ENCODE assay signal across 8 cellular contexts in the genomic region with DNA sequence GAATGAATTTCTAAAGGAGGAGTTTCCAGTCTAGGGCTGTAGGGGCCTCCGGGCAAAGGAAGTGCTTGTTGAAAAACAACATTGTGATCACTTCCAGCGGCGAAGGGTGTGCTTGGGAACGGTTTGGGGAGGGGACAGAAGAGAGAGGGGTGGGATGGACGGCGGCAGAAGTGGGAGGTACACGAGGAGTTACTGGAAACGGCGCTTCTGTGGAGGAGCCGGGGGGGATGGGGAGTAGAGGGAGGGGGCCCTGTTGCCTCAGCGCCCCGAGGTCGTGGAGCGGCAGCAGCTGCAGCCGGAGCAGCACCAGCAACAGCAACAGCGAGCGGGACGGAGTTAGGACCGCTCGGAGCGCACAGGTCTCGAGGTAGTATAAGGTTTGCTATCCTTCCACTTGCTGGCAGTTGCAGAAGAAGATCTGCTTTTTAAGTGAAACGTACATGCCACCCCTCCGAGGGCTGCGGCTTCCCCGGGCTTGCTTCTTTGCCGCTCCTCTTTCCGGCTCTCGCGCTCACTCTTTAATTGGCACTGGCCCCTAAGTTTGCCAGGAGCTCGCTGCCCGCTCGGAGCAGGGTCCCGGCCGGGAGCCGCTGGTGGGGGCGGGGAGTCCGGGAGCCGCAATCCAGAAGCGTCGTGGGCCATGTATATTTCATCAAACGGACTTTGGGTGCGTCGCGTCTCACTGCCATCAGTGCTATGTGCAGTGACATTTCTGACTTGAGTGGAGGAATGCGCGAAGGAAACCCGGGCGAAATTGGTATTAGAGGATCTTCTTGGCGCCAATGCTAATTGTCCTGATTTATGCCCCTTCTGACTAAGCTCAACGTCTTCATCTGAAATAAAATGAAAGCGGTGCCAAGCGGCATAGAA. TPM values are rescaled to one million over a fixed set of nuclear protein-coding genes. Genes with fewer than 3 reads are reported as not detected.
A peak's percentile ranks its signal among the peaks of the same experiment; 100 is the strongest.
DNase-seq lines count a peak whose midpoint lies in the region; ATAC-seq and TF ChIP-seq lines count a peak whose summit lies in the region.

No MANE protein-coding gene starts in this region.

- H3K4me3 ChIP-seq in ectodermal cell (ENCODE audit: insufficient read depth, low read depth, low read length) = peak overlapping the region; percentile 54
- H3K4me3 ChIP-seq in thymus (ENCODE audit: low read length) = peak overlapping the region; percentile 47

- peaks cover 26% of the 10 kb centered on the region for H3K27me3 Mint-ChIP-seq in H9 (ENCODE audit: low read depth)

- no peak overlapping the region for H3K4ac ChIP-seq in H9 (ENCODE audit: low read depth, low read length)

- H3K23ac ChIP-seq in H9 (ENCODE audit: insufficient read length, low read depth, low read length) = no peak overlapping the region

- no peak for TF ChIP-seq CTCF in H9 (conservative IDR thresholded peaks at IDR 0.05)

- no peak overlapping the region for H2BK15ac ChIP-seq in H9 (ENCODE audit: low read depth, low read length)

- peaks cover 21% of the 10 kb centered on the region for H3K23me2 ChIP-seq in H9 (ENCODE audit: insufficient read length, low read depth, low read length, poor library complexity, severe bottlenecking)

- H3K4me1 Mint-ChIP-seq in H9 = peaks cover 22 to 27% of the 10 kb centered on the region in 2 experiments

- no peak overlapping the region for H4K8ac ChIP-seq in H9 (replicated peaks; ENCODE audit: insufficient read length, low read depth, low read length)

- H4K91ac ChIP-seq in H9 (ENCODE audit: insufficient read length, low read depth, low read length) = no peak overlapping the region

- no peaks in the 10 kb centered on the region for H3K36me3 Mint-ChIP-seq in H9 (ENCODE audit: insufficient read depth in 1 of 3, low read depth in 3 of 3)

- peak overlapping the region; percentile 80 to 93 for H3K4me3 Mint-ChIP-seq in H9

- no peak overlapping the region for H3K56ac ChIP-seq in H9 (ENCODE audit: insufficient read length, low read depth, low read length)

- no peaks in the 10 kb centered on the region for H4K20me1 ChIP-seq in H9 (ENCODE audit: control insufficient read depth, insufficient read depth, insufficient read length)

- no peaks in the 10 kb centered on the region for H3K79me2 ChIP-seq in H9 (ENCODE audit: insufficient read depth, low read length)

- no peak overlapping the region for H2BK12ac ChIP-seq in H9 (ENCODE audit: insufficient read length, low read depth, low read length)

- peak; percentile 77 for DNase-seq in ELF-1 (ENCODE audit: low read depth, low spot score)
- DNase-seq in H9 = peak; percentile 74
- DNase-seq in lung microvascular endothelial cell (ENCODE audit: low read depth in 2 of 2) = peak; percentile 10 to 32
- no peak for DNase-seq in NCI-H1694 (lab: John Stamatoyannopoulos, UW)

- H2AFZ ChIP-seq in H9 (ENCODE audit: low read length) = peak overlapping the region; percentile 9

- H3K9ac ChIP-seq in H9 (ENCODE audit: extremely low read depth, insufficient read length, low read length) = peak overlapping the region; percentile 36

- H3K27ac ChIP-seq in H9 (ENCODE audit: insufficient read length, low read depth, low read length) = no peak overlapping the region
- H3K27ac ChIP-seq in ectodermal cell (ENCODE audit: insufficient read depth, low read depth, low read length, poor library complexity, severe bottlenecking) = no peak overlapping the region
- H3K27ac ChIP-seq in thymus (ENCODE audit: low read depth) = no peak overlapping the region

- peak overlapping the region; percentile 95 for H3K4me2 ChIP-seq in H9 (ENCODE audit: insufficient read depth, insufficient read length, low read length)

- H2BK120ac ChIP-seq in H9 (ENCODE audit: low read depth, low read length, poor library complexity, severe bottlenecking) = no peak overlapping the region

- no peaks in the 10 kb centered on the region for H3K79me1 ChIP-seq in H9 (ENCODE audit: insufficient read depth, low read depth, low read length, poor library complexity, severe bottlenecking)

- H3K9me3 ChIP-seq in H9 (ENCODE audit: control insufficient read depth, low read depth, low read length) = no peaks in the 10 kb centered on the region
- H3K9me3 ChIP-seq in ectodermal cell (ENCODE audit: control insufficient read depth, low read length) = no peaks in the 10 kb centered on the region
- no peaks in the 10 kb centered on the region for H3K9me3 ChIP-seq in thymus (ENCODE audit: control insufficient read depth)

- peak overlapping the region in 1 of 3 experiments; percentile 24; a peak in 3 of 7 replicates for H3K27ac Mint-ChIP-seq in H9

- H3K36me3 ChIP-seq in ectodermal cell (ENCODE audit: control insufficient read depth, insufficient read depth, low read length) (no peaks in the 10 kb centered on the region), thymus (ENCODE audit: control insufficient read depth, insufficient read depth) (no peaks in the 10 kb centered on the region)

- no peak overlapping the region for H3K14ac ChIP-seq in H9 (ENCODE audit: insufficient read depth, low read length)

- no CpG with 5 or more reads among the region's 53 CpGs for WGBS in H9 (ENCODE audit: extremely low coverage, insufficient read length, low lambda C conversion rate)
- 0 to 1% methylated on average over 53 of the region's 53 CpGs for WGBS in ectodermal cell, 2 experiments
- 1% methylated on average over 53 of the region's 53 CpGs for WGBS in thymus

- H2AK5ac ChIP-seq in H9 (ENCODE audit: insufficient read length, low read length) = no peak overlapping the region

- peak; percentile 64 for ATAC-seq in SK-N-SH treated with all-trans-retinoic acid at 6 μM for 48 hours
- no peak for ATAC-seq in GM19035 (IDR thresholded peaks at IDR 0.05; ENCODE audit: unreplicated experiment)

- no peaks in the 10 kb centered on the region for H3K27me3 ChIP-seq in H9 (ENCODE audit: insufficient read depth, low read length)
- peaks cover 39% of the 10 kb centered on the region for H3K27me3 ChIP-seq in ectodermal cell (ENCODE audit: control insufficient read depth, insufficient read depth, low read length, poor library complexity, severe bottlenecking)
- peaks cover 41% of the 10 kb centered on the region for H3K27me3 ChIP-seq in thymus (ENCODE audit: control insufficient read depth, insufficient read depth)

- no peak overlapping the region for H3T11ph ChIP-seq in H9 (ENCODE audit: low read length)

- no peaks in the 10 kb centered on the region; a peak in 1 of 5 replicates for H3K9me3 Mint-ChIP-seq in H9

- no peak overlapping the region for H2BK20ac ChIP-seq in H9 (ENCODE audit: low read depth, low read length, poor library complexity, severe bottlenecking)

- no peak overlapping the region for H2BK5ac ChIP-seq in H9 (ENCODE audit: insufficient read length, low read length)

- H3K4me1 ChIP-seq in H9 (ENCODE audit: insufficient read depth, low read length) (no peaks in the 10 kb centered on the region), ectodermal cell (ENCODE audit: control insufficient read depth, insufficient read depth, low read length) (no peaks in the 10 kb centered on the region), thymus (ENCODE audit: control insufficient read depth, insufficient read depth, low read length) (peaks cover 7% of the 10 kb centered on the region)

- no peak overlapping the region for H3K18ac ChIP-seq in H9 (ENCODE audit: insufficient read length, low read depth, low read length)

- H4K5ac ChIP-seq in H9 (ENCODE audit: insufficient read length, low read depth, low read length) = no peak overlapping the region

TF ChIP-seq in SK-N-SH treated with all-trans-retinoic acid at 6 μM for 48 hours, 23 proteins besides CTCF, POLR2A, EP300 and RAD21:
- TF ChIP-seq ZNF565 (CRISPR knock-in tag; conservative IDR thresholded peaks at IDR 0.05; ENCODE audit: low read depth) (no peak), ESRRG (CRISPR knock-in tag; IDR thresholded peaks at IDR 0.05) (no peak), ZFP30 (CRISPR knock-in tag; IDR thresholded peaks at IDR 0.05) (no peak), TOX (CRISPR knock-in tag; IDR thresholded peaks at IDR 0.05; ENCODE audit: borderline replicate concordance) (no peak), TSHZ2 (CRISPR knock-in tag; IDR thresholded peaks at IDR 0.05) (no peak)

RNA-seq across cellular contexts. Expression of gene NTNG1, which starts 0.8 kb away (rescaled TPM):
- 1.0 and 1.5 TPM in 2 replicates for total RNA-seq in H9 (2021)
- 0.44 TPM for polyA plus RNA-seq in ectodermal cell (2013, experiment 1 of 4)
- 0.25 TPM for polyA plus RNA-seq in ectodermal cell (2013, experiment 2 of 4)
- 0.37 TPM for polyA plus RNA-seq in ectodermal cell (2013, experiment 3 of 4)
- 0.61 TPM for polyA plus RNA-seq in ectodermal cell (2013, experiment 4 of 4)
- total RNA-seq in lung microvascular endothelial cell = under 0.01 TPM in 1 of 2 replicates, not detected in the other
- polyA plus RNA-seq in thymus = 1.6 TPM
